1 cellular context compared by ENCODE assay signal in genomic region chr7:106260136-106260561, GRCh38.
TF ChIP-seq lines count a peak whose summit lies in the region.

No MANE protein-coding gene starts in this region.

TF ChIP-seq in WTC11, 78 proteins besides CTCF, POLR2A, EP300 and RAD21 (continued from another document):
- TF ChIP-seq HMGXB4 (CRISPR knock-in tag; IDR thresholded peaks at IDR 0.05) (no peak), STAT6 (CRISPR knock-in tag; conservative IDR thresholded peaks at IDR 0.05; ENCODE audit: low read depth) (no peak)
